22 cellular contexts compared by ENCODE assay signal in genomic region chr9:36759976-36760375, GRCh38.
"Had no signal": no experiment of that assay in that cellular context is flagged by ENCODE, and none has a peak within 500 bp of the region (broad histone marks: within the 10 kb centered on the region; RNA-seq: fewer than 3 reads in every experiment).

No MANE protein-coding gene starts in this region.

- DNase-seq: colonic mucosa; cortex of kidney; dermis blood vessel endothelial cell; dorsolateral prefrontal cortex; effector CD4-positive, alpha-beta T cell; effector CD8-positive, alpha-beta T cell; effector memory CD4-positive, alpha-beta T cell; effector memory CD8-positive, alpha-beta T cell; endodermal cell; erythroblast; esophagus squamous epithelium; foreskin fibroblast; foreskin keratinocyte; foreskin melanocyte; gastrocnemius medialis; glutamatergic neuron; head of caudate nucleus; heart left ventricle; heart right ventricle had no signal

- H3K9me3 Mint-ChIP-seq: dendritic cell treated with granulocyte-macrophage colony-stimulating factor and Interleukin-4, amounts not matched to agents 40 ng/mL and 50 ng/mL, for 4 days; effector memory CD8-positive, alpha-beta T cell; endodermal cell had no signal

- ATAC-seq: effector memory CD8-positive, alpha-beta T cell; esophagus mucosa; foreskin keratinocyte; gastrocnemius medialis; gastroesophageal sphincter; heart left ventricle; heart right ventricle had no signal

- H3K27ac Mint-ChIP-seq: dendritic cell treated with granulocyte-macrophage colony-stimulating factor and Interleukin-4, amounts not matched to agents 40 ng/mL and 50 ng/mL, for 4 days; effector memory CD8-positive, alpha-beta T cell; endodermal cell had no signal

- H3K4me3 Mint-ChIP-seq: dendritic cell treated with granulocyte-macrophage colony-stimulating factor and Interleukin-4, amounts not matched to agents 40 ng/mL and 50 ng/mL, for 4 days; effector memory CD8-positive, alpha-beta T cell; endodermal cell had no signal
